In the genomic region with DNA sequence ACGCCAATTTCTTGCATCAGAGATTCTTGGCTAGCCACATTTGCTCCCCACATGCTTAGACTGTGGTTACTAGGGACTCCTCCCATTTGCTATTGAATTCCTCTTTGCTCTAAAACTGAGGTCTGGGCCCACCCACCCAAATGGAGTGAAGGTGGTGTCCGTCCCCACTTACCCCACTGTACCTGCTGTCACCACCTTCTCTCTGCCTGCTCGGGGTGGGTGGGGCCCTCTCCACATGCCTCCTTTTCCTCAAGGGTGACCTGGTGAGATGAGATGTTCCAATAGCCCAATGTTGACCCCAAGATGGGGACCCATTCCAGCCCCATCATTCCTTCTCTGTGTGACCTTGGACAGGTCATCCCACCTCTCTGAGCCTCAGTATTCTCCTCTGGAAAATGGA, we compare ENCODE assay signal across 27 cellular contexts.
"Had no signal": no experiment of that assay in that cellular context is flagged by ENCODE, and none has a peak within 500 bp of the region (broad histone marks: within the 10 kb centered on the region; RNA-seq: fewer than 3 reads in every experiment).

No MANE protein-coding gene starts in this region.

- H3K9me3 ChIP-seq: left lung, mucosa of descending colon, pancreas, prostate gland, sigmoid colon, stomach, testis, thyroid gland, transverse colon, upper lobe of left lung, vagina had no signal

- H3K27me3 ChIP-seq: pancreas, sigmoid colon, testis, thyroid gland, upper lobe of left lung, vagina had no signal

- H3K4me3 ChIP-seq: left lung, lung, mucosa of descending colon, pancreas, prostate gland, sigmoid colon, smooth muscle cell, stomach, testis, thyroid gland, transverse colon, upper lobe of left lung, vagina had no signal

- FAIRE-seq: keratinocyte, pancreas had no signal

- H3K4me2 ChIP-seq: smooth muscle cell had no signal

- H3K36me3 ChIP-seq: left lung, pancreas, prostate gland, sigmoid colon, stomach, thyroid gland, transverse colon, upper lobe of left lung, vagina had no signal

- DNase-seq: hippocampal formation; left colon; mesendoderm; mucosa of descending colon; naive thymus-derived CD4-positive, alpha-beta T cell; retina; right cardiac atrium; stimulated activated CD4-positive, alpha-beta T cell treated with anti-CD3 and anti-CD28 coated beads, Interleukin-12 subunit alpha, Interleukin-12 subunit beta, amount 100 ng/mL, for 4 hours; stimulated activated CD4-positive, alpha-beta T cell treated with anti-CD3 and anti-CD28 coated beads, Interleukin-15, amount 100 ng/mL, for 24 hours; stimulated activated CD4-positive, alpha-beta T cell treated with anti-CD3 and anti-CD28 coated beads, Interleukin-2, amount 100 ng/mL, for 24 hours; stimulated activated CD4-positive, alpha-beta T cell treated with anti-CD3 and anti-CD28 coated beads, Interleukin-4, amount 100 ng/mL, for 1 hour; stimulated activated naive B cell treated with anti-CD40 and anti-IgM and Interleukin-4, amounts not matched to agents 10 μg/mL and 1 μg/mL and 100 μg/mL, for 72 hours; stimulated activated naive CD8-positive, alpha-beta T cell treated with anti-CD3 and anti-CD28 coated beads, Interleukin-15, Interleukin-2, amounts not matched to agents 100 U/mL and 50 U/mL, for 24 hours; stomach; testis; thyroid gland; transverse colon; upper lobe of left lung had no signal

- ATAC-seq: left colon; left lung; mucosa of descending colon; naive thymus-derived CD4-positive, alpha-beta T cell; natural killer cell treated with Interleukin-12 subunit alpha and Interleukin-12 subunit beta and Interleukin-15 and Interleukin-18, amount 100 ng/mL, for 72 hours; pancreas; right cardiac atrium; stimulated activated naive CD8-positive, alpha-beta T cell treated with anti-CD3 and anti-CD28 coated beads, Interleukin-15, Interleukin-2, amounts not matched to agents 100 U/mL and 50 U/mL, for 24 hours had no signal

- H3K27ac ChIP-seq: left lung, pancreas, prostate gland, sigmoid colon, stomach, testis, thyroid gland, transverse colon, upper lobe of left lung, vagina had no signal

- H3K4me1 ChIP-seq: left lung, pancreas, prostate gland, sigmoid colon, stomach, thyroid gland, transverse colon, upper lobe of left lung, vagina had no signal
